ENCODE assay signal across 34 cellular contexts in genomic region chrX:63979480-63979879, GRCh38.
"Had no signal": no experiment of that assay in that cellular context is flagged by ENCODE, and none has a peak within 500 bp of the region (broad histone marks: within the 10 kb centered on the region; RNA-seq: fewer than 3 reads in every experiment).

No MANE protein-coding gene starts in this region.

- H3K9me3 ChIP-seq: MG63 had no signal

- H3K36me3 ChIP-seq: MG63 had no signal

- H3K4me3 ChIP-seq: MG63 had no signal

- DNase-seq: Karpas-422, Kasumi-1, MG63, MM.1S, MV-4-11, NCI-H1048, NCI-H1092, NCI-H1092 treated with DMSO at 0.1 percent for 48 hours, NCI-H1105, NCI-H1105 treated with DMSO at 0.1 percent for 48 hours, NCI-H1417, NCI-H1417 treated with DMSO at 0.1 percent for 48 hours, NCI-H1436, NCI-H1436 treated with DMSO at 0.1 percent for 48 hours, NCI-H146, NCI-H1694, NCI-H1694 treated with DMSO at 0.1 percent for 48 hours, NCI-H187, NCI-H187 treated with DMSO at 0.1 percent for 48 hours, NCI-H1930, NCI-H2029, NCI-H2029 treated with DMSO at 0.1 percent for 48 hours, NCI-H2081, NCI-H2081 treated with DMSO at 0.1 percent for 48 hours, NCI-H2107, NCI-H2171, NCI-H2171 treated with DMSO at 0.1 percent for 48 hours, NCI-H2227 treated with DMSO at 0.1 percent for 48 hours, NCI-H226, NCI-H345, NCI-H446, NCI-H446 treated with DMSO at 0.1 percent for 48 hours, NCI-H510A, NCI-H510A treated with DMSO at 0.1 percent for 48 hours had no signal
